Comparison of ENCODE assay signal across 1 cellular context in genomic region chr15:34849364-34849959, GRCh38.
TF ChIP-seq lines count a peak whose summit lies in the region.

No MANE protein-coding gene starts in this region.

TF ChIP-seq in H1, 55 proteins besides CTCF, POLR2A, EP300 and RAD21 (continued from another document):
- TF ChIP-seq RFX5 (IDR thresholded peaks at IDR 0.05; ENCODE audit: borderline replicate concordance, low read depth, low read length) = no peak
- TF ChIP-seq HDAC2 (IDR thresholded peaks at IDR 0.05; ENCODE audit: borderline replicate concordance in 1 of 2, low read depth in 2 of 2, low read length in 2 of 2) = no peak
- no peak for TF ChIP-seq CHD2 (IDR thresholded peaks at IDR 0.05; ENCODE audit: low read length)
